ENCODE assay signal across 1 cellular context in the genomic region with DNA sequence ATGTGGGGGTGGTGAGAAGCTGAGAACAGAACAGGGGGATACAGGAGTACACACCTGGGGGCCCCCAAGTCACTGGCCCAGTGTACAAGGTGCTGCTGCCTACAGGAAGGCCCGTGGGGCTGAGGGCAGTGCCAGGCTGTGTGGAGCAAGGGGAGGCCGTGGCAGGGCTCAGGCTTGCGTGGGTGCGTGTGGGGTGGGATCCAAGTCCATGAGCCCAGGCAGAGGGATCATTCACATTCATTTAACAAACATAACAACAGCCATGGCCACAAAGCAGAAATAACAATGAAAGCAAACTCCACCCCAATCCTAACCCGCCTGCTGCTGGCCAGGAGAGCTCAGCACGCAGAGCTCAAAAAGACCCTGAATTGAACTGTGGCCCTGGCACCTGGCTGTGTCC.
TF ChIP-seq lines count a peak whose summit lies in the region.

No MANE protein-coding gene starts in this region.

TF ChIP-seq in GM23338, 12 proteins besides CTCF, POLR2A, EP300 and RAD21 (continued from another document):
- TF ChIP-seq, protein P1, sequence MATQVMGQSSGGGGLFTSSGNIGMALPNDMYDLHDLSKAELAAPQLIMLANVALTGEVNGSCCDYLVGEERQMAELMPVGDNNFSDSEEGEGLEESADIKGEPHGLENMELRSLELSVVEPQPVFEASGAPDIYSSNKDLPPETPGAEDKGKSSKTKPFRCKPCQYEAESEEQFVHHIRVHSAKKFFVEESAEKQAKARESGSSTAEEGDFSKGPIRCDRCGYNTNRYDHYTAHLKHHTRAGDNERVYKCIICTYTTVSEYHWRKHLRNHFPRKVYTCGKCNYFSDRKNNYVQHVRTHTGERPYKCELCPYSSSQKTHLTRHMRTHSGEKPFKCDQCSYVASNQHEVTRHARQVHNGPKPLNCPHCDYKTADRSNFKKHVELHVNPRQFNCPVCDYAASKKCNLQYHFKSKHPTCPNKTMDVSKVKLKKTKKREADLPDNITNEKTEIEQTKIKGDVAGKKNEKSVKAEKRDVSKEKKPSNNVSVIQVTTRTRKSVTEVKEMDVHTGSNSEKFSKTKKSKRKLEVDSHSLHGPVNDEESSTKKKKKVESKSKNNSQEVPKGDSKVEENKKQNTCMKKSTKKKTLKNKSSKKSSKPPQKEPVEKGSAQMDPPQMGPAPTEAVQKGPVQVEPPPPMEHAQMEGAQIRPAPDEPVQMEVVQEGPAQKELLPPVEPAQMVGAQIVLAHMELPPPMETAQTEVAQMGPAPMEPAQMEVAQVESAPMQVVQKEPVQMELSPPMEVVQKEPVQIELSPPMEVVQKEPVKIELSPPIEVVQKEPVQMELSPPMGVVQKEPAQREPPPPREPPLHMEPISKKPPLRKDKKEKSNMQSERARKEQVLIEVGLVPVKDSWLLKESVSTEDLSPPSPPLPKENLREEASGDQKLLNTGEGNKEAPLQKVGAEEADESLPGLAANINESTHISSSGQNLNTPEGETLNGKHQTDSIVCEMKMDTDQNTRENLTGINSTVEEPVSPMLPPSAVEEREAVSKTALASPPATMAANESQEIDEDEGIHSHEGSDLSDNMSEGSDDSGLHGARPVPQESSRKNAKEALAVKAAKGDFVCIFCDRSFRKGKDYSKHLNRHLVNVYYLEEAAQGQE (IDR thresholded peaks at IDR 0.05; ENCODE audit: unreplicated experiment) = no peak
- TF ChIP-seq, protein P2, sequence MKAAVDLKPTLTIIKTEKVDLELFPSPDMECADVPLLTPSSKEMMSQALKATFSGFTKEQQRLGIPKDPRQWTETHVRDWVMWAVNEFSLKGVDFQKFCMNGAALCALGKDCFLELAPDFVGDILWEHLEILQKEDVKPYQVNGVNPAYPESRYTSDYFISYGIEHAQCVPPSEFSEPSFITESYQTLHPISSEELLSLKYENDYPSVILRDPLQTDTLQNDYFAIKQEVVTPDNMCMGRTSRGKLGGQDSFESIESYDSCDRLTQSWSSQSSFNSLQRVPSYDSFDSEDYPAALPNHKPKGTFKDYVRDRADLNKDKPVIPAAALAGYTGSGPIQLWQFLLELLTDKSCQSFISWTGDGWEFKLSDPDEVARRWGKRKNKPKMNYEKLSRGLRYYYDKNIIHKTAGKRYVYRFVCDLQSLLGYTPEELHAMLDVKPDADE (IDR thresholded peaks at IDR 0.05) = no peak
- TF ChIP-seq CREB1 (CRISPR knock-in tag; IDR thresholded peaks at IDR 0.05; ENCODE audit: low read depth) = no peak
- TF ChIP-seq POLR2AphosphoS5 (IDR thresholded peaks at IDR 0.05; ENCODE audit: low read depth) = no peak
